Comparison of ENCODE assay signal across 21 cellular contexts in genomic region chr17:49061524-49061943, GRCh38.
DNase-seq lines count a peak whose midpoint lies in the region; TF ChIP-seq lines count a peak whose summit lies in the region.
"Had no signal": no experiment of that assay in that cellular context is flagged by ENCODE, and none has a peak within 500 bp of the region (broad histone marks: within the 10 kb centered on the region; RNA-seq: fewer than 3 reads in every experiment).

No MANE protein-coding gene starts in this region.

- H3K4me3 ChIP-seq in HEK293 (ENCODE audit: low read depth, low read length) = no peak overlapping the region
- H3K4me3 ChIP-seq: skin epidermis, testis, vagina had no signal

- CTCF ChIA-PET in HEK293 (lab: Yijun Ruan, JAX) = no interaction called here

- H3K27ac ChIP-seq in HEK293 (ENCODE audit: extremely low read depth, low read depth, low read length) = no peak overlapping the region
- H3K27ac ChIP-seq: RWPE1, skin epidermis, testis, vagina had no signal

- H3K4me1 ChIP-seq in HEK293 (ENCODE audit: control insufficient read depth, insufficient read depth, low read length) = peaks cover 6% of the 10 kb centered on the region
- H3K4me1 ChIP-seq: vagina had no signal

- POLR2A ChIA-PET in HEK293 (lab: Yijun Ruan, JAX) = interaction anchor here (1.3 kb wide), 1 partner anchor 130 kb away, joined by 3 read pairs; no protein-coding TSS in a partner anchor

- DNase-seq in Daoy (ENCODE audit: low read depth) = peak; percentile 14
- DNase-seq in amniotic epithelial cell (ENCODE audit: low read depth) = peak; percentile 49
- peak; percentile 31 for DNase-seq in iris pigment epithelial cell (ENCODE audit: low read depth)
- no peak for DNase-seq in SHP77 treated with DMSO at 0.1 percent for 48 hours (lab: John Stamatoyannopoulos, UW)
- no peak for DNase-seq in kidney glomerular epithelial cell (lab: John Stamatoyannopoulos, UW)
- DNase-seq in activated CD4-positive, alpha-beta T cell treated with anti-CD3 and anti-CD28 coated beads for 48 hours = no peak
- DNase-seq: activated CD8-positive, alpha-beta T cell treated with anti-CD3 and anti-CD28 coated beads, Interleukin-2, amount 10 ng/mL, durations not matched to agents 7 days and 5 days; activated naive CD4-positive, alpha-beta T cell treated with anti-CD3 and anti-CD28 coated beads, Interleukin-2, amount 10 ng/mL, durations not matched to agents 7 days and 5 days; activated T-cell treated with anti-CD3 and anti-CD28 coated beads, Interleukin-2, amount 50 U/mL, for 4 hours; anterior cingulate cortex; CD8-positive, alpha-beta T cell; DMS79 treated with DMSO at 0.1 percent for 48 hours; hippocampal formation; NCI-H1105 treated with DMSO at 0.1 percent for 48 hours; NCI-H510A; T1000; testis had no signal

- H3K36me3 ChIP-seq in HEK293 (ENCODE audit: control insufficient read depth in 2 of 2, insufficient read depth in 1 of 2, low read length in 2 of 2) = peaks cover 0 to 3% of the 10 kb centered on the region in 2 experiments; a peak in 1 of 3 replicates
- H3K36me3 ChIP-seq: vagina had no signal

- no peaks in the 10 kb centered on the region for H3K9me3 ChIP-seq in HEK293 (ENCODE audit: control insufficient read depth, insufficient read depth, low read depth, low read length)
- H3K9me3 ChIP-seq: testis, vagina had no signal

- TF ChIP-seq CTCF in HEK293 (tag by site-specific recombination; IDR thresholded peaks at IDR 0.05) = no peak

TF ChIP-seq in HEK293, 187 proteins besides CTCF, POLR2A, EP300 and RAD21 (continues in another document):
- TF ChIP-seq HOXD13 (CRISPR knock-in tag; IDR thresholded peaks at IDR 0.05; ENCODE audit: borderline replicate concordance) (no peak), ZNF2 (tag by site-specific recombination; IDR thresholded peaks at IDR 0.05) (no peak), SP7 (tag by site-specific recombination; IDR thresholded peaks at IDR 0.05) (peak; percentile 52; the same call in 1 of the 2 replicates), BCL11B (tag by site-specific recombination; IDR thresholded peaks at IDR 0.05; ENCODE audit: low read depth) (no peak), ZNF654 (tag by site-specific recombination; IDR thresholded peaks at IDR 0.05; ENCODE audit: low read depth) (no peak), ZBTB8A (tag by site-specific recombination; IDR thresholded peaks at IDR 0.05) (no peak), ZNF488 (tag by site-specific recombination; IDR thresholded peaks at IDR 0.05) (no peak), ZNF214 (tag by site-specific recombination; IDR thresholded peaks at IDR 0.05; ENCODE audit: borderline replicate concordance) (no peak), ZNF571 (tag by site-specific recombination; IDR thresholded peaks at IDR 0.05) (no peak), GLIS1 (tag by site-specific recombination; IDR thresholded peaks at IDR 0.05) (peak; percentile 21; the same call in 1 of the 2 replicates), OSR2 (tag by site-specific recombination; IDR thresholded peaks at IDR 0.05) (no peak), ZFHX2 (tag by site-specific recombination; conservative IDR thresholded peaks at IDR 0.05) (no peak), ZBTB48 (tag by site-specific recombination; IDR thresholded peaks at IDR 0.05) (no peak), KLF7 (tag by site-specific recombination; IDR thresholded peaks at IDR 0.05; ENCODE audit: borderline replicate concordance) (no peak), PRDM1 (tag by site-specific recombination; IDR thresholded peaks at IDR 0.05) (no peak), ZNF366 (tag by site-specific recombination; conservative IDR thresholded peaks at IDR 0.05) (0 out of 2 replicates have a peak, but pooled peaks have one; percentile 55), ZNF404 (tag by site-specific recombination; IDR thresholded peaks at IDR 0.05) (no peak), ATF2 (tag by site-specific recombination; IDR thresholded peaks at IDR 0.05; ENCODE audit: low read depth) (0 out of 2 replicates have a peak, but pooled peaks have one; percentile 49), TCF7L2 (IDR thresholded peaks at IDR 0.05; ENCODE audit: borderline replicate concordance, low read depth, low read length) (no peak), RBAK (tag by site-specific recombination; IDR thresholded peaks at IDR 0.05) (no peak), IKZF3 (tag by site-specific recombination; IDR thresholded peaks at IDR 0.05) (peak; percentile 44; the same call in 1 of the 2 replicates), GFI1B (tag by site-specific recombination; IDR thresholded peaks at IDR 0.05) (no peak), ZNF768 (tag by site-specific recombination; IDR thresholded peaks at IDR 0.05) (no peak), ZNF133 (tag by site-specific recombination; IDR thresholded peaks at IDR 0.05) (no peak), GLI2 (tag by site-specific recombination; IDR thresholded peaks at IDR 0.05; ENCODE audit: borderline replicate concordance, low read depth) (no peak)
- TF ChIP-seq, protein P1, sequence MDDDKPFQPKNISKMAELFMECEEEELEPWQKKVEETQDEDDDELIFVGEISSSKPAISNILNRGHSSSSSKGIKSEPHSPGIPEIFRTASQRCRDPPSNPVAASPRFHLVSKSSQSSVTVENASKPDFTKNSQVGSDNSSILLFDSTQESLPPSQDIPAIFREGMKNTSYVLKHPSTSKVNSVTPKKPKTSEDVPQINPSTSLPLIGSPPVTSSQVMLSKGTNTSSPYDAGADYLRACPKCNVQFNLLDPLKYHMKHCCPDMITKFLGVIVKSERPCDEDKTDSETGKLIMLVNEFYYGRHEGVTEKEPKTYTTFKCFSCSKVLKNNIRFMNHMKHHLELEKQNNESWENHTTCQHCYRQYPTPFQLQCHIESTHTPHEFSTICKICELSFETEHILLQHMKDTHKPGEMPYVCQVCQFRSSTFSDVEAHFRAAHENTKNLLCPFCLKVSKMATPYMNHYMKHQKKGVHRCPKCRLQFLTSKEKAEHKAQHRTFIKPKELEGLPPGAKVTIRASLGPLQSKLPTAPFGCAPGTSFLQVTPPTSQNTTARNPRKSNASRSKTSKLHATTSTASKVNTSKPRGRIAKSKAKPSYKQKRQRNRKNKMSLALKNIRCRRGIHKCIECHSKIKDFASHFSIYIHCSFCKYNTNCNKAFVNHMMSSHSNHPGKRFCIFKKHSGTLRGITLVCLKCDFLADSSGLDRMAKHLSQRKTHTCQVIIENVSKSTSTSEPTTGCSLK (tag by site-specific recombination; IDR thresholded peaks at IDR 0.05) = no peak
- TF ChIP-seq, protein P2, sequence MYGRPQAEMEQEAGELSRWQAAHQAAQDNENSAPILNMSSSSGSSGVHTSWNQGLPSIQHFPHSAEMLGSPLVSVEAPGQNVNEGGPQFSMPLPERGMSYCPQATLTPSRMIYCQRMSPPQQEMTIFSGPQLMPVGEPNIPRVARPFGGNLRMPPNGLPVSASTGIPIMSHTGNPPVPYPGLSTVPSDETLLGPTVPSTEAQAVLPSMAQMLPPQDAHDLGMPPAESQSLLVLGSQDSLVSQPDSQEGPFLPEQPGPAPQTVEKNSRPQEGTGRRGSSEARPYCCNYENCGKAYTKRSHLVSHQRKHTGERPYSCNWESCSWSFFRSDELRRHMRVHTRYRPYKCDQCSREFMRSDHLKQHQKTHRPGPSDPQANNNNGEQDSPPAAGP (tag by site-specific recombination; IDR thresholded peaks at IDR 0.05) = peak; percentile 71; the same call in 1 of the 2 replicates
- TF ChIP-seq, protein P3, sequence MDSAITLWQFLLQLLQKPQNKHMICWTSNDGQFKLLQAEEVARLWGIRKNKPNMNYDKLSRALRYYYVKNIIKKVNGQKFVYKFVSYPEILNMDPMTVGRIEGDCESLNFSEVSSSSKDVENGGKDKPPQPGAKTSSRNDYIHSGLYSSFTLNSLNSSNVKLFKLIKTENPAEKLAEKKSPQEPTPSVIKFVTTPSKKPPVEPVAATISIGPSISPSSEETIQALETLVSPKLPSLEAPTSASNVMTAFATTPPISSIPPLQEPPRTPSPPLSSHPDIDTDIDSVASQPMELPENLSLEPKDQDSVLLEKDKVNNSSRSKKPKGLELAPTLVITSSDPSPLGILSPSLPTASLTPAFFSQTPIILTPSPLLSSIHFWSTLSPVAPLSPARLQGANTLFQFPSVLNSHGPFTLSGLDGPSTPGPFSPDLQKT (IDR thresholded peaks at IDR 0.05; ENCODE audit: borderline replicate concordance, low read depth, low read length) = no peak
- TF ChIP-seq, protein P4, sequence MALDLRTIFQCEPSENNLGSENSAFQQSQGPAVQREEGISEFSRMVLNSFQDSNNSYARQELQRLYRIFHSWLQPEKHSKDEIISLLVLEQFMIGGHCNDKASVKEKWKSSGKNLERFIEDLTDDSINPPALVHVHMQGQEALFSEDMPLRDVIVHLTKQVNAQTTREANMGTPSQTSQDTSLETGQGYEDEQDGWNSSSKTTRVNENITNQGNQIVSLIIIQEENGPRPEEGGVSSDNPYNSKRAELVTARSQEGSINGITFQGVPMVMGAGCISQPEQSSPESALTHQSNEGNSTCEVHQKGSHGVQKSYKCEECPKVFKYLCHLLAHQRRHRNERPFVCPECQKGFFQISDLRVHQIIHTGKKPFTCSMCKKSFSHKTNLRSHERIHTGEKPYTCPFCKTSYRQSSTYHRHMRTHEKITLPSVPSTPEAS (tag by site-specific recombination; IDR thresholded peaks at IDR 0.05) = no peak

Comparison
In these comparisons a context has a peak if more than half of its experiments do, and no peak if none do; other contexts are left out.
1. DNase-seq: peak in Daoy (single experiment), amniotic epithelial cell (single experiment) and iris pigment epithelial cell (single experiment); none in SHP77 treated with DMSO at 0.1 percent for 48 hours (single experiment), kidney glomerular epithelial cell (single experiment) and activated CD4-positive, alpha-beta T cell treated with anti-CD3 and anti-CD28 coated beads for 48 hours (single experiment).